Comparison of ENCODE assay signal across 1 cellular context in genomic region chr1:174982971-174983689, GRCh38.
TF ChIP-seq lines count a peak whose summit lies in the region.

No MANE protein-coding gene starts in this region.

TF ChIP-seq in GM12878, 131 proteins besides CTCF, POLR2A, EP300 and RAD21:
- TF ChIP-seq SREBF2 (IDR thresholded peaks at IDR 0.05; ENCODE audit: low read length) = no peak
- TF ChIP-seq SMC3 (IDR thresholded peaks at IDR 0.05; ENCODE audit: borderline replicate concordance, low read length) = peak; percentile 74; the same call in 1 of the 2 replicates
- TF ChIP-seq, protein P1, sequence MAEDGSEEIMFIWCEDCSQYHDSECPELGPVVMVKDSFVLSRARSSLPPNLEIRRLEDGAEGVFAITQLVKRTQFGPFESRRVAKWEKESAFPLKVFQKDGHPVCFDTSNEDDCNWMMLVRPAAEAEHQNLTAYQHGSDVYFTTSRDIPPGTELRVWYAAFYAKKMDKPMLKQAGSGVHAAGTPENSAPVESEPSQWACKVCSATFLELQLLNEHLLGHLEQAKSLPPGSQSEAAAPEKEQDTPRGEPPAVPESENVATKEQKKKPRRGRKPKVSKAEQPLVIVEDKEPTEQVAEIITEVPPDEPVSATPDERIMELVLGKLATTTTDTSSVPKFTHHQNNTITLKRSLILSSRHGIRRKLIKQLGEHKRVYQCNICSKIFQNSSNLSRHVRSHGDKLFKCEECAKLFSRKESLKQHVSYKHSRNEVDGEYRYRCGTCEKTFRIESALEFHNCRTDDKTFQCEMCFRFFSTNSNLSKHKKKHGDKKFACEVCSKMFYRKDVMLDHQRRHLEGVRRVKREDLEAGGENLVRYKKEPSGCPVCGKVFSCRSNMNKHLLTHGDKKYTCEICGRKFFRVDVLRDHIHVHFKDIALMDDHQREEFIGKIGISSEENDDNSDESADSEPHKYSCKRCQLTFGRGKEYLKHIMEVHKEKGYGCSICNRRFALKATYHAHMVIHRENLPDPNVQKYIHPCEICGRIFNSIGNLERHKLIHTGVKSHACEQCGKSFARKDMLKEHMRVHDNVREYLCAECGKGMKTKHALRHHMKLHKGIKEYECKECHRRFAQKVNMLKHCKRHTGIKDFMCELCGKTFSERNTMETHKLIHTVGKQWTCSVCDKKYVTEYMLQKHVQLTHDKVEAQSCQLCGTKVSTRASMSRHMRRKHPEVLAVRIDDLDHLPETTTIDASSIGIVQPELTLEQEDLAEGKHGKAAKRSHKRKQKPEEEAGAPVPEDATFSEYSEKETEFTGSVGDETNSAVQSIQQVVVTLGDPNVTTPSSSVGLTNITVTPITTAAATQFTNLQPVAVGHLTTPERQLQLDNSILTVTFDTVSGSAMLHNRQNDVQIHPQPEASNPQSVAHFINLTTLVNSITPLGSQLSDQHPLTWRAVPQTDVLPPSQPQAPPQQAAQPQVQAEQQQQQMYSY (CRISPR knock-in tag; IDR thresholded peaks at IDR 0.05) = no peak
- no peak for TF ChIP-seq PML (IDR thresholded peaks at IDR 0.05; ENCODE audit: low read length)
- 0 out of 2 replicates have a peak, but pooled peaks have one; percentile 11 for TF ChIP-seq RAD51 (IDR thresholded peaks at IDR 0.05)
TF ChIP-seq in GM12878: peak in this region for 2.
